Comparison of ENCODE assay signal across 1 cellular context in the genomic region with DNA sequence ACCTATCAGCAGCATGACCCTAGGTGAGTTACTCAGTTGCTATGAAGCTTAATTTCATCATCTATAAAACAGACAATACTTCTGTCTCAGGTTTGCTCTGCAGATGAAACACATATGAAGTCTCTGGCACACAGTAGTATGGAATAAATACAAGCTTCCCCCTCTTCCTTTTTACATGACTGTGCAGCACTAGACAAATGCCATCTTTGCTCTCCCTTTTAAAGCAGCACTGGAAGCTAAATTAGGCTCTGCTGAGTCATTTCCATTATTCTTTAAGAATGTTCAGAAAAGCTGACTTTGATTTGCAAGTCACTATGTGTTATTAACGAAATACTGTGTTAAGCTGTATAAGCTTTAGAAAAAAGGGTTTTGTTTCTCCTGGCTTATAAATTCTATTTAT.
TF ChIP-seq lines count a peak whose summit lies in the region.

No MANE protein-coding gene starts in this region.

TF ChIP-seq in GM12878, 131 proteins besides CTCF, POLR2A, EP300 and RAD21 (continued from another document):
- TF ChIP-seq E2F8 (IDR thresholded peaks at IDR 0.05; ENCODE audit: low read depth, partially characterized antibody) (no peak), MEF2A (IDR thresholded peaks at IDR 0.05; ENCODE audit: insufficient read depth, low read depth, low read length) (peak; percentile 93), MEF2B (IDR thresholded peaks at IDR 0.05; ENCODE audit: partially characterized antibody, poor library complexity, severe bottlenecking) (peak; percentile 71), RUNX3 (IDR thresholded peaks at IDR 0.05; ENCODE audit: low read length) (0 out of 2 replicates have a peak, but pooled peaks have one; percentile 5), NFIC (IDR thresholded peaks at IDR 0.05; ENCODE audit: low read depth, low read length) (peak; percentile 32; the same call in 1 of the 2 replicates), JUND (IDR thresholded peaks at IDR 0.05; ENCODE audit: low read depth, low read length) (0 out of 2 replicates have a peak, but pooled peaks have one; percentile 37), EED (IDR thresholded peaks at IDR 0.05; ENCODE audit: low read depth) (0 out of 2 replicates have a peak, but pooled peaks have one; percentile 53), RFX5 (IDR thresholded peaks at IDR 0.05; ENCODE audit: low read depth, low read length) (no peak), STAT3 (IDR thresholded peaks at IDR 0.05; ENCODE audit: low read depth, low read length) (0 out of 2 replicates have a peak, but pooled peaks have one; percentile 14), NRF1 (conservative IDR thresholded peaks at IDR 0.05; ENCODE audit: low read depth, low read length) (no peak), JUNB (IDR thresholded peaks at IDR 0.05) (peak; percentile 67), ATF7 (IDR thresholded peaks at IDR 0.05; ENCODE audit: low read depth) (no peak), PAX8 (IDR thresholded peaks at IDR 0.05) (no peak), KDM1A (IDR thresholded peaks at IDR 0.05; ENCODE audit: borderline replicate concordance) (no peak), BACH1 (IDR thresholded peaks at IDR 0.05; ENCODE audit: borderline replicate concordance) (peak; percentile 47; the same call in 1 of the 2 replicates), SUPT20H (IDR thresholded peaks at IDR 0.05; ENCODE audit: borderline replicate concordance, control insufficient read depth, low read depth, low read length) (no peak), IKZF2 (IDR thresholded peaks at IDR 0.05) (0 out of 4 replicates have a peak, but pooled peaks of 1 of the 2 experiments have one; percentile 20)
